ENCODE assay signal across 18 cellular contexts in genomic region chr7:74022507-74022906, GRCh38. TPM values are rescaled to one million over a fixed set of nuclear protein-coding genes. Genes with fewer than 3 reads are reported as not detected.
DNase-seq lines count a peak whose midpoint lies in the region; ATAC-seq, FAIRE-seq and TF ChIP-seq lines count a peak whose summit lies in the region.
"Had no signal": no experiment of that assay in that cellular context is flagged by ENCODE, and none has a peak within 500 bp of the region (broad histone marks: within the 10 kb centered on the region; RNA-seq: fewer than 3 reads in every experiment).

No MANE protein-coding gene starts in this region.

- H3K27me3 ChIP-seq in ACC112 (ENCODE audit: insufficient read depth, low read length) (peaks cover 9% of the 10 kb centered on the region; the same call in 1 of the 2 replicates), PC-3 (ENCODE audit: low read length) (peaks cover 6% of the 10 kb centered on the region; the same call in 1 of the 2 replicates), endothelial cell of umbilical vein (ENCODE audit: control insufficient read depth in 2 of 2, insufficient read depth in 2 of 2, low read length in 2 of 2) (peaks cover 0 to 2% of the 10 kb centered on the region in 2 experiments), trophoblast cell (ENCODE audit: insufficient read depth, low read length) (peaks cover 1% of the 10 kb centered on the region), colonic mucosa (no peaks in the 10 kb centered on the region)

- no peaks in the 10 kb centered on the region for H3K9me1 ChIP-seq in endothelial cell of umbilical vein (replicated peaks; ENCODE audit: control insufficient read depth, extremely low read depth, insufficient read depth, low read length)

- no TSS peak for BruUV-seq in PC-3 (replicated peaks; lab: Mats Ljungman, UMichigan)
- BruUV-seq in endothelial cell of umbilical vein (replicated peaks; lab: Mats Ljungman, UMichigan) = no TSS peak

- H4K91ac ChIP-seq in trophoblast cell (ENCODE audit: low read depth, low read length) = no peak overlapping the region

- no CpG with 5 or more reads among the region's 7 CpGs for WGBS in trophoblast cell (ENCODE audit: extremely low coverage, insufficient coverage, insufficient read length)

- peak overlapping the region; percentile 46 for H3K4me2 ChIP-seq in PC-3 (ENCODE audit: low read length)
- peak overlapping the region; percentile 45 for H3K4me2 ChIP-seq in endothelial cell of umbilical vein (ENCODE audit: insufficient read depth, low read length)
- peak overlapping the region; percentile 21 for H3K4me2 ChIP-seq in trophoblast cell (ENCODE audit: low read length)
- H3K4me2 ChIP-seq: GM23338 had no signal

- H2BK12ac ChIP-seq in trophoblast cell (ENCODE audit: low read length) = no peak overlapping the region

- FAIRE-seq in endothelial cell of umbilical vein (lab: Jason Lieb, UNC) = no peak
- FAIRE-seq: GM12878 had no signal

- no peak overlapping the region for H2BK5ac ChIP-seq in trophoblast cell (ENCODE audit: low read depth, low read length, poor library complexity)

- H3K9me3 ChIP-seq in PC-3 (ENCODE audit: low read length) = no peaks in the 10 kb centered on the region
- no peaks in the 10 kb centered on the region for H3K9me3 ChIP-seq in endothelial cell of umbilical vein (replicated peaks; ENCODE audit: control insufficient read depth, insufficient read depth, low read length)
- no peaks in the 10 kb centered on the region for H3K9me3 ChIP-seq in trophoblast cell (ENCODE audit: insufficient read depth, low read depth, low read length)
- no peaks in the 10 kb centered on the region for H3K9me3 ChIP-seq in colonic mucosa

- no peak overlapping the region for H3K18ac ChIP-seq in trophoblast cell (ENCODE audit: low read length)

- no peaks in the 10 kb centered on the region for H3K79me2 ChIP-seq in ACC112 (ENCODE audit: control insufficient read depth, insufficient read depth, low read length, unreplicated experiment)
- H3K79me2 ChIP-seq in PC-3 (ENCODE audit: low read length) = no peaks in the 10 kb centered on the region
- no peaks in the 10 kb centered on the region for H3K79me2 ChIP-seq in endothelial cell of umbilical vein (ENCODE audit: control insufficient read depth, insufficient read depth, low read length)
- H3K79me2 ChIP-seq in trophoblast cell (ENCODE audit: control insufficient read depth, insufficient read depth, low read length, poor library complexity) = no peaks in the 10 kb centered on the region

- H4K20me1 ChIP-seq in PC-3 (ENCODE audit: low read length) = no peaks in the 10 kb centered on the region
- H4K20me1 ChIP-seq in endothelial cell of umbilical vein (replicated peaks; ENCODE audit: control insufficient read depth, extremely low read depth, insufficient read depth, low read length) = no peaks in the 10 kb centered on the region

- H3K4me3 ChIP-seq in ACC112 (ENCODE audit: low read depth, low read length) (peak overlapping the region; percentile 42; the same call in 1 of the 2 replicates), PC-3 (ENCODE audit: low read length) (no peak overlapping the region; the same call in 1 of the 2 replicates), endothelial cell of umbilical vein (replicated peaks in 1 of 3; ENCODE audit: insufficient read depth in 1 of 3, low read depth in 1 of 3, low read length in 3 of 3) (no peak overlapping the region), trophoblast cell (ENCODE audit: low read depth, low read length) (no peak overlapping the region), colonic mucosa (no peak overlapping the region)
- H3K4me3 ChIP-seq: GM12878, GM23338 had no signal

- no peaks in the 10 kb centered on the region for H3K9me2 ChIP-seq in PC-3 (replicated peaks; ENCODE audit: low read length)

- CTCF ChIA-PET in PC-3 (lab: Charles Lee) (no interaction called here), endothelial cell of umbilical vein (lab: Charles Lee) (interaction anchor here (1.7 kb wide), 1 partner anchor 12 kb away, joined by 4 read pairs; no protein-coding TSS in a partner anchor)

- H3K23ac ChIP-seq in trophoblast cell (ENCODE audit: low read length) = no peak overlapping the region

- H3K4me1 ChIP-seq in ACC112 (ENCODE audit: control insufficient read depth, insufficient read depth, low read length, unreplicated experiment) (peaks cover 12% of the 10 kb centered on the region), PC-3 (ENCODE audit: insufficient read depth, low read length) (peaks cover 12% of the 10 kb centered on the region), endothelial cell of umbilical vein (ENCODE audit: control insufficient read depth, extremely low read depth, insufficient read depth, low read length) (peaks cover 16% of the 10 kb centered on the region), trophoblast cell (ENCODE audit: control insufficient read depth in 1 of 2, insufficient read depth in 2 of 2, low read length in 2 of 2) (peaks cover 18 to 21% of the 10 kb centered on the region in 2 experiments), colonic mucosa (no peaks in the 10 kb centered on the region)

- no peak for ATAC-seq in PC-3
- no peak for ATAC-seq in HG03469 (IDR thresholded peaks at IDR 0.05; ENCODE audit: unreplicated experiment)
- ATAC-seq: GM12878 had no signal

- H3F3A ChIP-seq in PC-3 (ENCODE audit: low read length, unreplicated experiment) = no peaks in the 10 kb centered on the region

- dilution Hi-C loops in endothelial cell of umbilical vein (cut with MboI; ENCODE audit: extremely low pct_ligation_motif_present, low sequenced_read_pairs) = no loop called here

- H4K8ac ChIP-seq in trophoblast cell (ENCODE audit: low read depth, low read length) = no peak overlapping the region

- H3K79me1 ChIP-seq in trophoblast cell (ENCODE audit: low read length) = peaks cover 2% of the 10 kb centered on the region

- no peak overlapping the region for H2BK120ac ChIP-seq in trophoblast cell (ENCODE audit: insufficient read depth, low read length, poor library complexity)

- no peak for DNase-seq in PC-3
- no peak for DNase-seq in endothelial cell of umbilical vein (ENCODE audit: low read depth, low spot score)
- DNase-seq in trophoblast cell = no peak
- no peak for DNase-seq in colonic mucosa
- no peak for DNase-seq in NCI-H1694 treated with DMSO at 0.1 percent for 48 hours (lab: John Stamatoyannopoulos, UW)
- DNase-seq in HUDEP-2 (lab: John Stamatoyannopoulos, UW; ENCODE audit: unreplicated experiment in 76 of 76) = no peak
- DNase-seq: GDM1, MM.1S, NCI-H1092 treated with DMSO at 0.1 percent for 48 hours, NCI-H2107, NCI-H2227 treated with DMSO at 0.1 percent for 48 hours, NCI-H524 had no signal

- H3K4ac ChIP-seq in trophoblast cell (ENCODE audit: low read depth, low read length) = no peak overlapping the region

- no peak overlapping the region for H3K27ac ChIP-seq in ACC112 (ENCODE audit: low read depth, low read length)
- no peak overlapping the region for H3K27ac ChIP-seq in PC-3 (ENCODE audit: low read length)
- H3K27ac ChIP-seq in endothelial cell of umbilical vein (ENCODE audit: insufficient read depth, low read depth, low read length) = no peak overlapping the region
- H3K27ac ChIP-seq in trophoblast cell (ENCODE audit: low read depth, low read length) = no peak overlapping the region
- no peak overlapping the region for H3K27ac ChIP-seq in colonic mucosa
- H3K27ac ChIP-seq: C4-2B had no signal

- TF ChIP-seq CTCF in PC-3 (conservative IDR thresholded peaks at IDR 0.05; ENCODE audit: low read depth, low read length) = no peak
- TF ChIP-seq CTCF in endothelial cell of umbilical vein (IDR thresholded peaks at IDR 0.05; ENCODE audit: extremely low read depth in 1 of 2, insufficient read depth in 1 of 2, low read depth in 1 of 2, low read length in 2 of 2) = no peak
- no peak for TF ChIP-seq CTCF in colonic mucosa (IDR thresholded peaks at IDR 0.05)

- intact Hi-C loops in PC-3 (cut with micrococcal nuclease) = no loop called here
- intact Hi-C loops in endothelial cell of umbilical vein (cut with micrococcal nuclease) = loop anchor here (5.0 kb wide), 2 partner anchors 35 to 80 kb away; no protein-coding TSS in a partner anchor
- intact Hi-C loops in colonic mucosa (cut with DNase I) = loop anchor here (10.0 kb wide), 1 partner anchor 128 kb away; no protein-coding TSS in a partner anchor

- H4K12ac ChIP-seq in trophoblast cell (ENCODE audit: low read depth, low read length) = no peak overlapping the region

- no peak overlapping the region for H3K14ac ChIP-seq in trophoblast cell (ENCODE audit: low read length)

- no peak overlapping the region for H2AFZ ChIP-seq in ACC112 (ENCODE audit: low read length, unreplicated experiment)
- H2AFZ ChIP-seq in PC-3 (ENCODE audit: low read length) = no peak overlapping the region
- H2AFZ ChIP-seq in endothelial cell of umbilical vein (ENCODE audit: low read depth, low read length) = peak overlapping the region; percentile 80
- no peak overlapping the region for H2AFZ ChIP-seq in trophoblast cell (ENCODE audit: insufficient read depth, low read length, poor library complexity)

- TF ChIP-seq POLR2A in endothelial cell of umbilical vein (IDR thresholded peaks at IDR 0.05; ENCODE audit: low read depth, low read length) = no peak

- no peaks in the 10 kb centered on the region for H3K36me3 ChIP-seq in ACC112 (ENCODE audit: insufficient read depth, low read length)
- H3K36me3 ChIP-seq in PC-3 (ENCODE audit: low read depth, low read length) = no peaks in the 10 kb centered on the region
- no peaks in the 10 kb centered on the region for H3K36me3 ChIP-seq in endothelial cell of umbilical vein (ENCODE audit: control insufficient read depth in 2 of 2, extremely low read depth in 1 of 2, insufficient read depth in 2 of 2, low read length in 2 of 2)
- no peaks in the 10 kb centered on the region for H3K36me3 ChIP-seq in trophoblast cell (ENCODE audit: control insufficient read depth in 1 of 2, insufficient read depth in 2 of 2, low read length in 2 of 2)
- H3K36me3 ChIP-seq in colonic mucosa = no peaks in the 10 kb centered on the region

- H3K9ac ChIP-seq in PC-3 (ENCODE audit: low read length) (no peak overlapping the region), endothelial cell of umbilical vein (replicated peaks; ENCODE audit: extremely low read depth, insufficient read depth, low read length) (no peak overlapping the region), trophoblast cell (ENCODE audit: low read length) (no peak overlapping the region), colonic mucosa (ENCODE audit: low read depth in 2 of 2, low read length in 2 of 2) (no peak overlapping the region)

- no peak overlapping the region for H2AK5ac ChIP-seq in trophoblast cell (ENCODE audit: low read length)

- POLR2A ChIA-PET in PC-3 (lab: Charles Lee; ENCODE audit: unreplicated experiment) = no interaction called here
- POLR2A ChIA-PET in endothelial cell of umbilical vein (lab: Charles Lee) = no interaction called here

RNA-seq across cellular contexts. Expression of gene ELN, which starts 5.5 kb away (rescaled TPM):
- total RNA-seq in PC-3 (2014; rRNA removed) = 0.07 TPM in 1 of 2 replicates, not detected in the other
- total RNA-seq in endothelial cell of umbilical vein = 0.18 and 1.7 TPM in 2 replicates
- polyA plus RNA-seq in endothelial cell of umbilical vein = 2.6 and 3.1 TPM in 2 replicates
- 1.2 and 2.4 TPM in 2 replicates for polyA plus RNA-seq in endothelial cell of umbilical vein (2011; cell fraction: cytosol; rRNA removed)
- 1.7 and 3.5 TPM in 2 replicates for polyA plus RNA-seq in endothelial cell of umbilical vein (2011; cell fraction: nucleus; rRNA removed)
- polyA plus RNA-seq in endothelial cell of umbilical vein (2012) = 0.10 TPM in 1 of 2 replicates, not detected in the other
- 0.98 and 1.5 TPM in 2 replicates for polyA minus RNA-seq in endothelial cell of umbilical vein
- not detected for polyA minus RNA-seq in endothelial cell of umbilical vein (2011; cell fraction: cytosol; rRNA and poly(A)+ RNA removed)
- polyA minus RNA-seq in endothelial cell of umbilical vein (2011; cell fraction: nucleus; rRNA and poly(A)+ RNA removed) = 1.1 and 2.1 TPM in 2 replicates
- 3.1 and 3.2 TPM in 2 replicates for polyA plus RNA-seq in trophoblast cell (2013)
- 10 to 100 TPM in 1 of 2 donors, 1 to 10 TPM in 1; 6.9 to 12.6 TPM for total RNA-seq in colonic mucosa
- polyA plus RNA-seq: IgD-negative memory B cell had no signal
